ENCODE assay signal across 1 cellular context in the genomic region with DNA sequence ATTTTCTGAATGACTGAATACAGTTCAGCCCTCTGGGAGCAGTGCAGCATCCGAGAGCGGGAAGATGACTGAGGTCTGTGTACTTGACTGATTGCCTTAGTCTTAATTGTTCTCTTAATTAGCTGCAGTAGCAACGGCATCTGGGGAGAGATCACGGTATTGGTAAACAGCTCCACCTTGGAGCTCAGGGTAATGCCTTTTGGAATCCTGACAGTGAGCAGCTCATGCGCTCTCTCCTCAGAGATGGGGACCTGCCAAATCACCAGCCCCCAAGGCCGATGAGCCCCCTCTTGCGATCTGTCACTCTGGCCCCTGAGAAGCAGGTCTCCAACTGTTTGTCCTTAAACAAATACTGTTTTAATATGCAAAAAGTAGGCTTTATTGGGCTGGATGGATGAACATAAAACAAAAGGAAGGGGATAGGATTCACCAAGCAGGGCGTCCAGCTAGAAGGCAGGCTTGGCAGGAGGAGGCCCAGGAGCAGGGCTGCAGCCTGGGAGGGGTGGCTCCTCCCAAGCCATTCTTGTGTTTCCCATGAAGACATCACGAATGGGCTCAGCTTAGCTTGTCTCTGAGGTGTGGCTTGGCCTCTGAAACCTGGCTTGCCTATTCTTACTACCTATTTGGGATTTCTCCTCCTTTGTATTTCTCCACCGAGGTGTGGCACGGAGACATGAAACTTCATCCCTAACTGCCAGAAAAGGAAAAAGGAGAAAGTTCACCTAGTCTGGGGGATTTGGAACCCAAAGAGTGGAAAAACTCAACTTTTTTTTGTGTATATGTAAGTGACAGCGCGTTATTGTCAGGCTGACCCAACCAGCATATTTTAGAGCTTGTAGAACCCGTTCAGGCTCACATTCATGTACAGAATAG.
TF ChIP-seq lines count a peak whose summit lies in the region.

No MANE protein-coding gene starts in this region.

TF ChIP-seq in WTC11, 78 proteins besides CTCF, POLR2A, EP300 and RAD21 (continued from another document):
- TF ChIP-seq, protein P1, sequence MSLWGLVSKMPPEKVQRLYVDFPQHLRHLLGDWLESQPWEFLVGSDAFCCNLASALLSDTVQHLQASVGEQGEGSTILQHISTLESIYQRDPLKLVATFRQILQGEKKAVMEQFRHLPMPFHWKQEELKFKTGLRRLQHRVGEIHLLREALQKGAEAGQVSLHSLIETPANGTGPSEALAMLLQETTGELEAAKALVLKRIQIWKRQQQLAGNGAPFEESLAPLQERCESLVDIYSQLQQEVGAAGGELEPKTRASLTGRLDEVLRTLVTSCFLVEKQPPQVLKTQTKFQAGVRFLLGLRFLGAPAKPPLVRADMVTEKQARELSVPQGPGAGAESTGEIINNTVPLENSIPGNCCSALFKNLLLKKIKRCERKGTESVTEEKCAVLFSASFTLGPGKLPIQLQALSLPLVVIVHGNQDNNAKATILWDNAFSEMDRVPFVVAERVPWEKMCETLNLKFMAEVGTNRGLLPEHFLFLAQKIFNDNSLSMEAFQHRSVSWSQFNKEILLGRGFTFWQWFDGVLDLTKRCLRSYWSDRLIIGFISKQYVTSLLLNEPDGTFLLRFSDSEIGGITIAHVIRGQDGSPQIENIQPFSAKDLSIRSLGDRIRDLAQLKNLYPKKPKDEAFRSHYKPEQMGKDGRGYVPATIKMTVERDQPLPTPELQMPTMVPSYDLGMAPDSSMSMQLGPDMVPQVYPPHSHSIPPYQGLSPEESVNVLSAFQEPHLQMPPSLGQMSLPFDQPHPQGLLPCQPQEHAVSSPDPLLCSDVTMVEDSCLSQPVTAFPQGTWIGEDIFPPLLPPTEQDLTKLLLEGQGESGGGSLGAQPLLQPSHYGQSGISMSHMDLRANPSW (CRISPR knock-in tag; conservative IDR thresholded peaks at IDR 0.05; ENCODE audit: low read depth), result no peak
- TF ChIP-seq, protein P2, sequence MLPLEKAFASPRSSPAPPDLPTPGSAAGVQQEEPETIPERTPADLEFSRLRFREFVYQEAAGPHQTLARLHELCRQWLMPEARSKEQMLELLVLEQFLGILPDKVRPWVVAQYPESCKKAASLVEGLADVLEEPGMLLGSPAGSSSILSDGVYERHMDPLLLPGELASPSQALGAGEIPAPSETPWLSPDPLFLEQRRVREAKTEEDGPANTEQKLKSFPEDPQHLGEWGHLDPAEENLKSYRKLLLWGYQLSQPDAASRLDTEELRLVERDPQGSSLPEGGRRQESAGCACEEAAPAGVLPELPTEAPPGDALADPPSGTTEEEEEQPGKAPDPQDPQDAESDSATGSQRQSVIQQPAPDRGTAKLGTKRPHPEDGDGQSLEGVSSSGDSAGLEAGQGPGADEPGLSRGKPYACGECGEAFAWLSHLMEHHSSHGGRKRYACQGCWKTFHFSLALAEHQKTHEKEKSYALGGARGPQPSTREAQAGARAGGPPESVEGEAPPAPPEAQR (CRISPR knock-in tag; IDR thresholded peaks at IDR 0.05), result no peak
- no peak for TF ChIP-seq ZNF232 (CRISPR knock-in tag; IDR thresholded peaks at IDR 0.05)
- TF ChIP-seq, protein P3, sequence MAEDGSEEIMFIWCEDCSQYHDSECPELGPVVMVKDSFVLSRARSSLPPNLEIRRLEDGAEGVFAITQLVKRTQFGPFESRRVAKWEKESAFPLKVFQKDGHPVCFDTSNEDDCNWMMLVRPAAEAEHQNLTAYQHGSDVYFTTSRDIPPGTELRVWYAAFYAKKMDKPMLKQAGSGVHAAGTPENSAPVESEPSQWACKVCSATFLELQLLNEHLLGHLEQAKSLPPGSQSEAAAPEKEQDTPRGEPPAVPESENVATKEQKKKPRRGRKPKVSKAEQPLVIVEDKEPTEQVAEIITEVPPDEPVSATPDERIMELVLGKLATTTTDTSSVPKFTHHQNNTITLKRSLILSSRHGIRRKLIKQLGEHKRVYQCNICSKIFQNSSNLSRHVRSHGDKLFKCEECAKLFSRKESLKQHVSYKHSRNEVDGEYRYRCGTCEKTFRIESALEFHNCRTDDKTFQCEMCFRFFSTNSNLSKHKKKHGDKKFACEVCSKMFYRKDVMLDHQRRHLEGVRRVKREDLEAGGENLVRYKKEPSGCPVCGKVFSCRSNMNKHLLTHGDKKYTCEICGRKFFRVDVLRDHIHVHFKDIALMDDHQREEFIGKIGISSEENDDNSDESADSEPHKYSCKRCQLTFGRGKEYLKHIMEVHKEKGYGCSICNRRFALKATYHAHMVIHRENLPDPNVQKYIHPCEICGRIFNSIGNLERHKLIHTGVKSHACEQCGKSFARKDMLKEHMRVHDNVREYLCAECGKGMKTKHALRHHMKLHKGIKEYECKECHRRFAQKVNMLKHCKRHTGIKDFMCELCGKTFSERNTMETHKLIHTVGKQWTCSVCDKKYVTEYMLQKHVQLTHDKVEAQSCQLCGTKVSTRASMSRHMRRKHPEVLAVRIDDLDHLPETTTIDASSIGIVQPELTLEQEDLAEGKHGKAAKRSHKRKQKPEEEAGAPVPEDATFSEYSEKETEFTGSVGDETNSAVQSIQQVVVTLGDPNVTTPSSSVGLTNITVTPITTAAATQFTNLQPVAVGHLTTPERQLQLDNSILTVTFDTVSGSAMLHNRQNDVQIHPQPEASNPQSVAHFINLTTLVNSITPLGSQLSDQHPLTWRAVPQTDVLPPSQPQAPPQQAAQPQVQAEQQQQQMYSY (CRISPR knock-in tag; IDR thresholded peaks at IDR 0.05), result no peak
